8 cellular contexts compared by ENCODE assay signal in the genomic region with DNA sequence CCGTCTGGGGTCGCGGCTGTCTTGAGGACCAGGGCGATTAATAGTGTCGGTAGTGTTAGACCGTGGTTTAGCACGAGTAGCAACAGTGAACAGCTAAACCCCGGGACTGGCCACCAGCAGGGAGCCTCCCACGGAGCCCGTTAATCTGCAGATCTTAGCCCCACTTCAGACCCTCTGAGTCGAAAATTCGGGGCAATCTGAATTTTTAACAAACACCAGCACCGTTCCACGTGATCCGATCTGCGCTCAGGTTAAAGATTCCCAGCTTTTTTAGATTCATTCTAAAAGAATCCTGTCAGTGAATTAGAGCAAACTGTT. TPM values are rescaled to one million over a fixed set of nuclear protein-coding genes. Genes with fewer than 3 reads are reported as not detected.
DNase-seq lines count a peak whose midpoint lies in the region; ATAC-seq and TF ChIP-seq lines count a peak whose summit lies in the region.

No MANE protein-coding gene starts in this region.

- H3K79me1 ChIP-seq in IMR-90 (ENCODE audit: low read depth in 1 of 2, low read length in 2 of 2): peaks cover 4 to 15% of the 10 kb centered on the region in 2 experiments

- H2BK5ac ChIP-seq in IMR-90 (ENCODE audit: low read depth, low read length, poor library complexity, severe bottlenecking): peak overlapping the region; percentile 89

- H3K9ac ChIP-seq in IMR-90 (ENCODE audit: low read depth, low read length): peak overlapping the region; percentile 71

- peaks cover 7% of the 10 kb centered on the region for H3K36me3 ChIP-seq in IMR-90 (ENCODE audit: control insufficient read depth, insufficient read depth, low read length)
- no peaks in the 10 kb centered on the region for H3K36me3 ChIP-seq in breast epithelium
- H3K36me3 ChIP-seq in muscle layer of duodenum (ENCODE audit: control insufficient read depth in 1 of 2, insufficient read depth in 2 of 2, low read length in 2 of 2): peaks cover 0 to 10% of the 10 kb centered on the region in 2 donors

- no peak for TF ChIP-seq POLR2A in IMR-90 (IDR thresholded peaks at IDR 0.05; ENCODE audit: low read depth, low read length)
- TF ChIP-seq POLR2A in breast epithelium (IDR thresholded peaks at IDR 0.05): no peak

- peak overlapping the region; percentile 84 for H4K91ac ChIP-seq in IMR-90 (ENCODE audit: insufficient read depth, low read depth, low read length)

- peak overlapping the region; percentile 56 for H3K4me2 ChIP-seq in IMR-90 (ENCODE audit: low read depth, low read length)

- dilution Hi-C loops in IMR-90 (cut with HindIII; ENCODE audit: low sequenced_read_pairs, unreplicated experiment): no loop called here

- H2BK120ac ChIP-seq in IMR-90 (ENCODE audit: low read depth, low read length): peak overlapping the region; percentile 89

- peak overlapping the region; percentile 59; the same call in 1 of the 2 replicates for H3K56ac ChIP-seq in IMR-90 (ENCODE audit: extremely low read depth, insufficient read depth, low read length)

- H3K4ac ChIP-seq in IMR-90 (ENCODE audit: low read depth, low read length): peak overlapping the region; percentile 89

- peak overlapping the region; percentile 98 to 100 for H4K8ac ChIP-seq in IMR-90 (ENCODE audit: low read depth in 2 of 2, low read length in 2 of 2)

- H3K4me3 ChIP-seq in AG09309 (ENCODE audit: control insufficient read depth, low read depth, low read length) (peak overlapping the region; percentile 76), IMR-90 (ENCODE audit: insufficient read depth, low read depth, low read length) (peak overlapping the region; percentile 91), breast epithelium (peak overlapping the region; percentile 88 to 99 (median 96)), muscle layer of duodenum (ENCODE audit: low read depth in 1 of 2, low read length in 2 of 2) (peak overlapping the region; percentile 88 to 98)

- CTCF ChIA-PET in IMR-90 (lab: Yijun Ruan, JAX): no interaction called here

- WGBS in IMR-90 (ENCODE audit: extremely low coverage in 2 of 2, insufficient read length in 1 of 2), 2 experiments: no CpG with 5 or more reads among the region's 16 CpGs

- H3K9me3 ChIP-seq in IMR-90 (ENCODE audit: control insufficient read depth, insufficient read depth, low read length) (no peaks in the 10 kb centered on the region), breast epithelium (no peaks in the 10 kb centered on the region), muscle layer of duodenum (ENCODE audit: control insufficient read depth in 1 of 2, low read length in 2 of 2) (no peaks in the 10 kb centered on the region)

- peak overlapping the region; percentile 97 for H3K14ac ChIP-seq in IMR-90 (replicated peaks; ENCODE audit: low read depth, low read length)

- BruUV-seq in IMR-90 (replicated peaks; lab: Mats Ljungman, UMichigan): no TSS peak

- H3K27ac ChIP-seq in IMR-90 (ENCODE audit: insufficient read depth, low read length): peak overlapping the region; percentile 89
- peak overlapping the region; percentile 86 to 93 for H3K27ac ChIP-seq in breast epithelium
- peak overlapping the region; percentile 90 for H3K27ac ChIP-seq in muscle layer of duodenum (ENCODE audit: low read length)

- POLR2A ChIA-PET in IMR-90 (lab: Charles Lee; ENCODE audit: unreplicated experiment): no interaction called here

- H3K23ac ChIP-seq in IMR-90 (ENCODE audit: low read depth, low read length): peak overlapping the region; percentile 67; the same call in 1 of the 2 replicates

- peak overlapping the region; percentile 6 for H3K18ac ChIP-seq in IMR-90 (ENCODE audit: low read depth, low read length)

- peaks cover 24% of the 10 kb centered on the region for H4K20me1 ChIP-seq in IMR-90 (ENCODE audit: insufficient read depth, low read length)

- H3K4me1 ChIP-seq in IMR-90 (ENCODE audit: control insufficient read depth, insufficient read depth, low read length) (peaks cover 3% of the 10 kb centered on the region), breast epithelium (peaks cover 0 to 7% of the 10 kb centered on the region in 2 donors), muscle layer of duodenum (ENCODE audit: control insufficient read depth in 1 of 2, insufficient read depth in 2 of 2, low read length in 2 of 2) (peaks cover 0 to 28% of the 10 kb centered on the region in 2 donors)

- H2BK15ac ChIP-seq in IMR-90 (ENCODE audit: low read depth, low read length): peak overlapping the region; percentile 40; the same call in 1 of the 3 replicates

- H2BK20ac ChIP-seq in IMR-90 (ENCODE audit: low read depth, low read length): peak overlapping the region; percentile 46; the same call in 1 of the 2 replicates

- TF ChIP-seq CTCF in AG09309 (IDR thresholded peaks at IDR 0.05; ENCODE audit: control insufficient read depth, insufficient read depth, low read depth, low read length, missing control alignments) (no peak), IMR-90 (conservative IDR thresholded peaks at IDR 0.05; ENCODE audit: low read depth, low read length) (no peak), breast epithelium (IDR thresholded peaks at IDR 0.05) (no peak)

- peak overlapping the region; percentile 40; the same call in 1 of the 2 replicates for H2AK5ac ChIP-seq in IMR-90 (ENCODE audit: low read depth, low read length)

- 0 out of 2 replicates have a peak, but pooled peaks cover 3% of the 10 kb centered on the region for H3K9me1 ChIP-seq in IMR-90 (ENCODE audit: insufficient read depth, low read length)

- H2AFZ ChIP-seq in IMR-90 (replicated peaks; ENCODE audit: low read length, poor library complexity): peak overlapping the region; percentile 99

- no peaks in the 10 kb centered on the region for H3K27me3 ChIP-seq in IMR-90 (ENCODE audit: control insufficient read depth, insufficient read depth, low read length)
- H3K27me3 ChIP-seq in breast epithelium: no peaks in the 10 kb centered on the region
- H3K27me3 ChIP-seq in muscle layer of duodenum (ENCODE audit: low read depth, low read length): no peaks in the 10 kb centered on the region

- peak overlapping the region; percentile 90 for H4K5ac ChIP-seq in IMR-90 (ENCODE audit: low read depth, low read length)

- in situ Hi-C loops in IMR-90 (cut with MboI; ENCODE audit: low sequenced_read_pairs): no loop called here

- no peak for TF ChIP-seq RAD21 in IMR-90 (IDR thresholded peaks at IDR 0.05; ENCODE audit: low read length)

- intact Hi-C loops in IMR-90 (cut with micrococcal nuclease): no loop called here
- intact Hi-C loops in breast epithelium (cut with DNase I; ENCODE audit: low total_unique reads): no loop called here

- peak overlapping the region; percentile 92 for H2AK9ac ChIP-seq in IMR-90 (replicated peaks; ENCODE audit: low read depth, low read length, poor library complexity)

- ATAC-seq in IMR-90 (ENCODE audit: low read depth) (no peak), GM19035 (IDR thresholded peaks at IDR 0.05; ENCODE audit: unreplicated experiment) (no peak)

- DNase-seq in AG09309 (ENCODE audit: low read depth) (no peak), IMR-90 (no peak), breast epithelium (ENCODE audit: low spot score in 2 of 2) (no peak), HCEC 1CT (no peak), GM19240 (ENCODE audit: insufficient read length, low spot score) (no peak), NCI-H2081 treated with DMSO at 0.1 percent for 48 hours (lab: John Stamatoyannopoulos, UW) (no peak)

TF ChIP-seq in IMR-90, 13 proteins besides CTCF, POLR2A, EP300 and RAD21:
- TF ChIP-seq BHLHE40 (IDR thresholded peaks at IDR 0.05; ENCODE audit: low read depth, low read length) (no peak), MAFK (IDR thresholded peaks at IDR 0.05; ENCODE audit: low read depth, low read length) (no peak), CHD1 (IDR thresholded peaks at IDR 0.05; ENCODE audit: low read depth, low read length) (no peak), FOS (IDR thresholded peaks at IDR 0.05; ENCODE audit: low read depth, low read length) (no peak)
TF ChIP-seq in IMR-90: peak in this region for 0.

RNA-seq across cellular contexts. Expression of a gene that starts 0.5 kb away (rescaled TPM):
- total RNA-seq in IMR-90 (2012; rRNA removed): 1,085 and 1,283 TPM in 2 replicates
- polyA plus RNA-seq in IMR-90 (2012; rRNA removed): 515 and 543 TPM in 2 replicates
- 309 and 561 TPM in 2 replicates for polyA plus RNA-seq in IMR-90 (2012; cell fraction: cytosol; rRNA removed)
- 157 and 333 TPM in 2 replicates for polyA plus RNA-seq in IMR-90 (2012; cell fraction: nucleus; rRNA removed; ENCODE audit: low replicate concordance)
- total RNA-seq in breast epithelium: 100 to 1,000 TPM; 357 to 408 (median 391) TPM

RNA-seq across cellular contexts. Expression of a gene that starts 5.6 kb away (rescaled TPM):
- total RNA-seq in IMR-90 (2012; rRNA removed) (25.3 and 32.2 TPM in 2 replicates), breast epithelium (10 to 100 TPM; 44.9 to 62.6 (median 52.6) TPM)
- polyA plus RNA-seq in IMR-90 (2012; rRNA removed): 33.4 and 55.0 TPM in 2 replicates
- 3.9 and 5.2 TPM in 2 replicates for polyA plus RNA-seq in IMR-90 (2012; cell fraction: cytosol; rRNA removed)
- 0.58 and 6.2 TPM in 2 replicates for polyA plus RNA-seq in IMR-90 (2012; cell fraction: nucleus; rRNA removed; ENCODE audit: low replicate concordance)

RNA-seq across cellular contexts. Expression of a gene that starts 26.5 kb away (rescaled TPM):
- total RNA-seq in IMR-90 (2012; rRNA removed) (10.4 and 14.4 TPM in 2 replicates), breast epithelium (10 to 100 TPM in 2 of 3 donors, 1 to 10 TPM in 1; 6.4 to 22.2 (median 14.7) TPM)
- polyA plus RNA-seq in IMR-90 (2012; rRNA removed): 10.2 and 12.4 TPM in 2 replicates
- polyA plus RNA-seq in IMR-90 (2012; cell fraction: cytosol; rRNA removed): 4.4 and 6.6 TPM in 2 replicates
- polyA plus RNA-seq in IMR-90 (2012; cell fraction: nucleus; rRNA removed; ENCODE audit: low replicate concordance): 5.0 and 26.6 TPM in 2 replicates
